8 cellular contexts compared by ENCODE assay signal in the genomic region with DNA sequence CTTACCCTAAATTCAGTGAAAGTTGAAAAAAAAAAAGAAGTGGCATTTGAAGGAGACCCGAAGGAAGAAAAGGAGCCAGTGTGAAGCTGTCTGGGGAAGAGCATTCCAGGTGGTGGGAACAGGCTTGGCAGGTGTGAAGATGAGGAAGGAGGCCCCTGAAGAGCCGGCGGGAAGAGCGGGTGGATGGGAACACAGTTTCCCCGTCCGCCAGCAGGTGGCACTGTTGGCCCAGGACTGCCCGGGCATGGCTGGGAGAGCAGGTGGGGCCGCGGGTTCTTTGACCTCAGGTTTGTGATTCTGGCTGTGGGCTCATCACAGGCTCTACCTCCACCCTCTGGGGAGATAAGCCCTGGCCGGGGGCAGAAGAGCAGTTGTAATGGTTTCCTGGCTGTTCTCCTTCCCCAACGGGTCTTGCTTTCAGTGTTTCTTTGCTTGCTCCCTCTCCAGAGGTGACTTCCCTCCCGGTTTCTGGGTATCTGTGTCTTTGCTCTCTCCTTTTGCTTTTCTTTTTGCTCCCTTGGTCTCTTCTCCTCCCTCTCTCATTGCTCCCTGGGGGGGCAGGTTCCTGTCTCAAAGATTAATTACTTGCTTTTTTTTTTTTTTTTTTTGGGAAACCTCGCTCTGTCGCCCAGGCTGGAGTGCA. TPM values are rescaled to one million over a fixed set of nuclear protein-coding genes. Genes with fewer than 3 reads are reported as not detected.
DNase-seq lines count a peak whose midpoint lies in the region; ATAC-seq and TF ChIP-seq lines count a peak whose summit lies in the region.

No MANE protein-coding gene starts in this region.

- no peaks in the 10 kb centered on the region; the same call in 1 of the 2 replicates for H4K20me1 ChIP-seq in BLaER1
- H4K20me1 ChIP-seq in GM23248 (ENCODE audit: insufficient read depth), result no peaks in the 10 kb centered on the region

- DNase-seq in GM23248 (peak; percentile 61), NCI-H526 (lab: John Stamatoyannopoulos, UW) (peak; percentile 42 to 78), lung (ENCODE audit: low spot score) (peak; percentile 69)
- DNase-seq in activated CD8-positive, alpha-beta T cell treated with anti-CD3 and anti-CD28 coated beads for 36 hours, result peak; percentile 84
- DNase-seq in effector CD4-positive, alpha-beta T cell, result peak; percentile 75
- peak; percentile 48 for DNase-seq in stimulated activated CD8-positive, alpha-beta memory T cell treated with anti-CD3 and anti-CD28 coated beads, Interleukin-12 subunit alpha, Interleukin-12 subunit beta, amount 100 ng/mL, for 4 hours (ENCODE audit: low read depth)

- 24 to 25% methylated on average over 14 of the region's 14 CpGs for WGBS in GM23248 (ENCODE audit: low coverage in 1 of 2, low lambda C conversion rate in 2 of 2, missing lambda C conversion rate in 2 of 2), 2 experiments
- WGBS in lung, 2 donors, result 17 to 21% methylated on average over 13 to 14 of the region's 14 CpGs

- H3K9me3 ChIP-seq in BLaER1, result no peaks in the 10 kb centered on the region
- no peaks in the 10 kb centered on the region for H3K9me3 ChIP-seq in GM23248 (ENCODE audit: low read depth)
- no peaks in the 10 kb centered on the region for H3K9me3 ChIP-seq in lung (ENCODE audit: control insufficient read depth in 2 of 2, insufficient read depth in 1 of 2, low read length in 1 of 2)

- H3K9me3 Mint-ChIP-seq in activated CD8-positive, alpha-beta T cell treated with anti-CD3 and anti-CD28 coated beads for 36 hours, result no peaks in the 10 kb centered on the region

- H3K27ac Mint-ChIP-seq in activated CD8-positive, alpha-beta T cell treated with anti-CD3 and anti-CD28 coated beads for 36 hours, result no peak overlapping the region

- POLR2A ChIA-PET in activated CD8-positive, alpha-beta T cell treated with anti-CD3 and anti-CD28 coated beads for 36 hours (lab: Charles Lee), result no interaction called here

- H3K9me2 ChIP-seq in GM23248 (ENCODE audit: insufficient read depth), result no peaks in the 10 kb centered on the region

- H2AFZ ChIP-seq in GM23248, result no peak overlapping the region

- CTCF ChIA-PET in activated CD8-positive, alpha-beta T cell treated with anti-CD3 and anti-CD28 coated beads for 36 hours (lab: Charles Lee), result interaction anchor here (0.8 to 3.9 kb wide), 11 partner anchors 8 to 216 kb away, joined by 3 to 28 read pairs (median 3); no protein-coding TSS in a partner anchor

- H3K4me2 ChIP-seq in BLaER1 (peak overlapping the region; percentile 77), GM23248 (ENCODE audit: unreplicated experiment) (no peak overlapping the region)

- no peaks in the 10 kb centered on the region for H3F3A ChIP-seq in GM23248 (ENCODE audit: insufficient read depth)

- H3K36me3 ChIP-seq in BLaER1, result no peaks in the 10 kb centered on the region
- no peaks in the 10 kb centered on the region for H3K36me3 ChIP-seq in GM23248 (ENCODE audit: low read depth)
- H3K36me3 ChIP-seq in lung (ENCODE audit: control insufficient read depth in 2 of 2, insufficient read depth in 2 of 2, low read length in 2 of 2), result no peaks in the 10 kb centered on the region

- peak; percentile 96 for TF ChIP-seq CTCF in activated CD8-positive, alpha-beta T cell treated with anti-CD3 and anti-CD28 coated beads for 36 hours (IDR thresholded peaks at IDR 0.05)
- peak; percentile 84 for TF ChIP-seq CTCF in lung (IDR thresholded peaks at IDR 0.05; ENCODE audit: control extremely low read depth, extremely low read depth)

- H3K36me3 Mint-ChIP-seq in activated CD8-positive, alpha-beta T cell treated with anti-CD3 and anti-CD28 coated beads for 36 hours (ENCODE audit: low read depth), result no peaks in the 10 kb centered on the region

- ATAC-seq in activated CD8-positive, alpha-beta T cell treated with anti-CD3 and anti-CD28 coated beads for 36 hours, result peak; percentile 93
- ATAC-seq in lung (ENCODE audit: insufficient read depth, low FRiP score), result peak; percentile 81
- ATAC-seq in HG03108 (IDR thresholded peaks at IDR 0.05; ENCODE audit: unreplicated experiment), result no peak

- in situ Hi-C loops in GM23248 (cut with MboI), result loop anchor here (10.0 kb wide), 1 partner anchor 186 kb away; no protein-coding TSS in a partner anchor

- peaks cover 9% of the 10 kb centered on the region for H3K4me1 Mint-ChIP-seq in activated CD8-positive, alpha-beta T cell treated with anti-CD3 and anti-CD28 coated beads for 36 hours (ENCODE audit: low read depth)

- H3K9ac ChIP-seq in BLaER1 (peak overlapping the region; percentile 65), GM23248 (no peak overlapping the region)

- H3K27me3 ChIP-seq in BLaER1 (no peaks in the 10 kb centered on the region), GM23248 (replicated peaks; ENCODE audit: insufficient read depth) (0 out of 2 replicates have a peak, but pooled peaks cover 6% of the 10 kb centered on the region), lung (ENCODE audit: control insufficient read depth, insufficient read depth) (no peaks in the 10 kb centered on the region)

- intact Hi-C loops in activated CD8-positive, alpha-beta T cell treated with anti-CD3 and anti-CD28 coated beads for 36 hours (cut with micrococcal nuclease), result loop anchor here (5.0 kb wide), 1 partner anchor 184 kb away; no protein-coding TSS in a partner anchor

- H3K4me3 ChIP-seq in BLaER1 (peak overlapping the region; percentile 41), GM23248 (no peak overlapping the region), lung (no peak overlapping the region)

- peaks cover 80% of the 10 kb centered on the region for H3K4me1 ChIP-seq in BLaER1
- H3K4me1 ChIP-seq in GM23248 (ENCODE audit: insufficient read depth), result no peaks in the 10 kb centered on the region
- H3K4me1 ChIP-seq in lung (ENCODE audit: control insufficient read depth in 2 of 2, insufficient read depth in 2 of 2, low read length in 2 of 2), result no peaks in the 10 kb centered on the region

- H3K27ac ChIP-seq in BLaER1 (peak overlapping the region; percentile 94), GM23248 (no peak overlapping the region), lung (ENCODE audit: low read depth in 1 of 2, low read length in 1 of 2) (no peak overlapping the region)

- no peak overlapping the region for H3K4me3 Mint-ChIP-seq in activated CD8-positive, alpha-beta T cell treated with anti-CD3 and anti-CD28 coated beads for 36 hours

- no peaks in the 10 kb centered on the region for H3K79me2 ChIP-seq in GM23248 (ENCODE audit: insufficient read depth)

- peaks cover 16% of the 10 kb centered on the region for H3K27me3 Mint-ChIP-seq in activated CD8-positive, alpha-beta T cell treated with anti-CD3 and anti-CD28 coated beads for 36 hours

RNA-seq across cellular contexts. Expression of a gene that starts 32.3 kb away (rescaled TPM):
- 2.0 and 3.8 TPM in 2 replicates for total RNA-seq in GM23248 (2014; rRNA removed; shearing (Covaris generic))
- polyA plus RNA-seq in GM23248 (2016; fragmentation: Nextera tagmentation; extraction: Ambion mirVana) (0.74 and 0.99 TPM in 2 replicates), lung (1 to 10 TPM; 5.3 to 6.4 TPM)
- under 1 TPM; 0.31 to 0.50 TPM for total RNA-seq in activated CD8-positive, alpha-beta T cell treated with anti-CD3 and anti-CD28 coated beads for 36 hours
- 10 to 100 TPM in 1 of 2 donors, 1 to 10 TPM in 1; 5.5 to 16.7 TPM for total RNA-seq in lung
